8 cellular contexts compared by ENCODE assay signal in genomic region chrX:130165703-130166502, GRCh38. TPM values are rescaled to one million over a fixed set of nuclear protein-coding genes. Genes with fewer than 3 reads are reported as not detected.
DNase-seq lines count a peak whose midpoint lies in the region; ATAC-seq and TF ChIP-seq lines count a peak whose summit lies in the region.

TSS of gene AIFM1 (minus strand) at chrX:130165841. CDS start at chrX:130165656, 185 bp downstream.

- ATAC-seq in GM19467 (IDR thresholded peaks at IDR 0.05; ENCODE audit: unreplicated experiment) (peak; percentile 85), lower lobe of right lung (peak; percentile 98 to 99)

- H3K4me3 Mint-ChIP-seq in CD4-positive, alpha-beta memory T cell = peak within 1 kb of the TSS; percentile 81 to 99 (median 92)

- H3K27ac ChIP-seq in CD4-positive, alpha-beta memory T cell (ENCODE audit: low read depth, low read length) = peak within 1 kb of the TSS; percentile 74
- H3K27ac ChIP-seq in lower lobe of right lung = peak within 1 kb of the TSS; percentile 85

- CTCF ChIA-PET in CD4-positive, alpha-beta memory T cell (lab: Charles Lee; ENCODE audit: partially characterized antibody) = interaction anchor here (0.9 to 2.0 kb wide), 2 partner anchors 84 to 86 kb away, joined by 3 to 7 read pairs; no protein-coding TSS in a partner anchor

- no peaks in the 10 kb centered on the region for H3K36me3 ChIP-seq in CD4-positive, alpha-beta memory T cell (ENCODE audit: insufficient read depth, low read length)
- H3K36me3 ChIP-seq in lower lobe of right lung = no peaks in the 10 kb centered on the region

- H3K27ac Mint-ChIP-seq in CD4-positive, alpha-beta memory T cell = peak within 1 kb of the TSS; percentile 83 to 97 (median 95)

- peak within 1 kb of the TSS; percentile 74 to 77 for H3K4me3 ChIP-seq in CD4-positive, alpha-beta memory T cell (ENCODE audit: low read length in 2 of 2)
- peak within 1 kb of the TSS; percentile 71 for H3K4me3 ChIP-seq in lower lobe of right lung

- H3K9me3 ChIP-seq in CD4-positive, alpha-beta memory T cell (ENCODE audit: control insufficient read depth in 1 of 2, low read length in 2 of 2) = no peaks in the 10 kb centered on the region
- H3K9me3 ChIP-seq in lower lobe of right lung = no peaks in the 10 kb centered on the region

- peak; percentile 87 to 93 (median 89) for DNase-seq in CD4-positive, alpha-beta memory T cell
- DNase-seq in HS-27A (ENCODE audit: low read depth) (peak; percentile 79), NK-92 (lab: John Stamatoyannopoulos, UW; ENCODE audit: unreplicated experiment) (peak; percentile 43), lower lobe of right lung (peak; percentile 94)
- peak; percentile 74 to 76 for DNase-seq in activated CD8-positive, alpha-beta memory T cell treated with anti-CD3 and anti-CD28 coated beads for 1 hour (ENCODE audit: extremely low read depth in 1 of 2, low read depth in 1 of 2)
- peak; percentile 82 for DNase-seq in effector CD4-positive, alpha-beta T cell
- DNase-seq in stimulated activated CD4-positive, alpha-beta T cell treated with anti-CD3 and anti-CD28 coated beads, TNF-alpha, amount 100 ng/mL, for 24 hours (ENCODE audit: low read depth in 3 of 3) = peak; percentile 66 to 85 (median 77)

- H3K9me3 Mint-ChIP-seq in CD4-positive, alpha-beta memory T cell = peaks cover 0 to 4% (median 0%) of the 10 kb centered on the region in 8 donors

- H3K27me3 ChIP-seq in CD4-positive, alpha-beta memory T cell (ENCODE audit: insufficient read depth, low read length) = no peaks in the 10 kb centered on the region
- no peaks in the 10 kb centered on the region for H3K27me3 ChIP-seq in lower lobe of right lung (ENCODE audit: low read depth)

- peaks cover 32% of the 10 kb centered on the region for H3K4me1 ChIP-seq in CD4-positive, alpha-beta memory T cell (ENCODE audit: insufficient read depth, low read length)
- peaks cover 15% of the 10 kb centered on the region for H3K4me1 ChIP-seq in lower lobe of right lung

- no peaks in the 10 kb centered on the region for H3K27me3 Mint-ChIP-seq in CD4-positive, alpha-beta memory T cell

- POLR2A ChIA-PET in CD4-positive, alpha-beta memory T cell (lab: Charles Lee; ENCODE audit: partially characterized antibody) = interaction anchor here (0.6 to 1.9 kb wide), 14 partner anchors 10 to 103 kb away, joined by 3 to 9 read pairs (median 3); partner anchors contain the start of gene ZNF280C

- TF ChIP-seq CTCF in lower lobe of right lung (IDR thresholded peaks at IDR 0.05) = no peak

- H3K4me1 Mint-ChIP-seq in CD4-positive, alpha-beta memory T cell = peaks cover 11 to 57% (median 34%) of the 10 kb centered on the region in 4 donors

- H3K36me3 Mint-ChIP-seq in CD4-positive, alpha-beta memory T cell = peaks cover 0 to 8% of the 10 kb centered on the region in 2 donors

- intact Hi-C loops in CD4-positive, alpha-beta memory T cell (cut with micrococcal nuclease) = loop anchor here (1.0 to 2.0 kb wide), 2 partner anchors 7 to 103 kb away; partner anchors contain the start of gene ZNF280C
- intact Hi-C loops in lower lobe of right lung (cut with DNase I) = no loop called here

RNA-seq across cellular contexts. Expression of gene AIFM1, which starts in this region (rescaled TPM):
- total RNA-seq in CD4-positive, alpha-beta memory T cell = 10 to 100 TPM; 20.0 to 23.6 TPM
- polyA plus RNA-seq in CD4-positive, alpha-beta memory T cell = 10 to 100 TPM; 32.2 to 39.4 TPM
- 23.1 TPM for total RNA-seq in lower lobe of right lung

Comparison
In these comparisons a context has a peak if more than half of its experiments do, and no peak if none do; other contexts are left out.
1. Peak in every context shown above with its lines: DNase-seq, ATAC-seq, H3K4me3 ChIP-seq and H3K27ac ChIP-seq.
2. DNase-seq: peak in every context shown above with its lines; median percentile 94 in lower lobe of right lung; 89 in CD4-positive, alpha-beta memory T cell; 82 in effector CD4-positive, alpha-beta T cell; 79 in HS-27A; 77 in stimulated activated CD4-positive, alpha-beta T cell treated with anti-CD3 and anti-CD28 coated beads, TNF-alpha, amount 100 ng/mL, for 24 hours; 75 in activated CD8-positive, alpha-beta memory T cell treated with anti-CD3 and anti-CD28 coated beads for 1 hour; 43 in NK-92.